In the genomic region with DNA sequence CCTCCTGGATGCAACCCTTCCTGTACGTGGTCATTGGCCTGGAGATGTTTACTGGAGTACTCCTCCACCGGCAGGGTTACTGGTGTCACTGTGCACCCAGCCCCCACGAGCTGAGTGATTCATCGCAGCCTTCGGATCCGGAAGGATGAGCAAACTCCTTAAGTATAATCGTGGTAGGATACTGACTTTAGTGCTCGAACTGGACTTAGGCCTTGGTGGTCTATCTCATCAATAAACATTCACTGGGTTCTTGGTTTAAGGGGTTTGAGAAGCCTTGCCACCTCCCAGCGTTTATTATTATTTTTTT, we compare ENCODE assay signal across 8 cellular contexts.
DNase-seq lines count a peak whose midpoint lies in the region; ATAC-seq and TF ChIP-seq lines count a peak whose summit lies in the region.
"Not testable (repeated sequence)": the region's sequence is repeated elsewhere in the genome, so short reads cannot be mapped to it uniquely, and the experiment has no call there.

No MANE protein-coding gene starts in this region.

- not testable (repeated sequence) for H3F3A ChIP-seq in GM23248 (ENCODE audit: insufficient read depth)

- not testable (repeated sequence) for ATAC-seq in T-helper 17 cell
- ATAC-seq in activated naive CD8-positive, alpha-beta T cell treated with anti-CD3 and anti-CD28 coated beads, Interleukin-2, amount 50 U/mL, for 24 hours: peak; percentile 40

- not testable (repeated sequence) for H3K9ac ChIP-seq in GM23248

- not testable (repeated sequence) for H3K27ac ChIP-seq in GM23248

- H3K4me3 ChIP-seq in GM23248: not testable (repeated sequence)
- H3K4me3 ChIP-seq in epithelial cell of proximal tubule (ENCODE audit: low read depth, low read length) (peak overlapping the region; percentile 60), retinal pigment epithelial cell (ENCODE audit: low read length) (peak overlapping the region; percentile 67)

- not testable (repeated sequence) for H2AFZ ChIP-seq in GM23248

- H3K79me2 ChIP-seq in GM23248 (ENCODE audit: insufficient read depth): not testable (repeated sequence)

- peak overlapping the region; percentile 61 for H3K4me2 ChIP-seq in GM23248 (ENCODE audit: unreplicated experiment)

- DNase-seq in AG20443 (ENCODE audit: low spot score) (peak; percentile 17), GM23248 (peak; percentile 28), LHCN-M2 (ENCODE audit: low read depth) (peak; percentile 5), epithelial cell of proximal tubule (ENCODE audit: low read depth) (peak; percentile 26), left kidney (ENCODE audit: low read depth, low spot score) (peak; percentile 34)
- DNase-seq in T-helper 17 cell; activated naive CD8-positive, alpha-beta T cell treated with anti-CD3 and anti-CD28 coated beads, Interleukin-2, amount 50 U/mL, for 24 hours; retinal pigment epithelial cell (ENCODE audit: low read depth): not testable (repeated sequence)

- not testable (repeated sequence) for H3K36me3 ChIP-seq in GM23248 (ENCODE audit: low read depth)

- H3K27me3 ChIP-seq in GM23248 (replicated peaks; ENCODE audit: insufficient read depth): peaks cover 12% of the 10 kb centered on the region; the same call in 1 of the 2 replicates

- not testable (repeated sequence) for H3K27ac Mint-ChIP-seq in T-helper 17 cell
- H3K27ac Mint-ChIP-seq in activated naive CD8-positive, alpha-beta T cell treated with anti-CD3 and anti-CD28 coated beads, Interleukin-2, amount 50 U/mL, for 24 hours: peak overlapping the region; percentile 10

- not testable (repeated sequence) for H3K9me3 Mint-ChIP-seq in activated naive CD8-positive, alpha-beta T cell treated with anti-CD3 and anti-CD28 coated beads, Interleukin-2, amount 50 U/mL, for 24 hours

- H3K27me3 Mint-ChIP-seq in T-helper 17 cell: peaks cover 65% of the 10 kb centered on the region
- peaks cover 63% of the 10 kb centered on the region for H3K27me3 Mint-ChIP-seq in activated naive CD8-positive, alpha-beta T cell treated with anti-CD3 and anti-CD28 coated beads, Interleukin-2, amount 50 U/mL, for 24 hours

- H3K9me2 ChIP-seq in GM23248 (ENCODE audit: insufficient read depth): not testable (repeated sequence)

- not testable (repeated sequence) for H4K20me1 ChIP-seq in GM23248 (ENCODE audit: insufficient read depth)

- not testable (repeated sequence) for H3K36me3 Mint-ChIP-seq in T-helper 17 cell (ENCODE audit: low read depth); activated naive CD8-positive, alpha-beta T cell treated with anti-CD3 and anti-CD28 coated beads, Interleukin-2, amount 50 U/mL, for 24 hours (ENCODE audit: low read depth)

- not testable (repeated sequence) for H3K4me1 ChIP-seq in GM23248 (ENCODE audit: insufficient read depth)

- H3K4me3 Mint-ChIP-seq in T-helper 17 cell: peak overlapping the region; percentile 87
- H3K4me3 Mint-ChIP-seq in activated naive CD8-positive, alpha-beta T cell treated with anti-CD3 and anti-CD28 coated beads, Interleukin-2, amount 50 U/mL, for 24 hours: peak overlapping the region; percentile 70

- not testable (repeated sequence) for TF ChIP-seq CTCF in epithelial cell of proximal tubule (conservative IDR thresholded peaks at IDR 0.05; ENCODE audit: low read depth, low read length); retinal pigment epithelial cell (conservative IDR thresholded peaks at IDR 0.05; ENCODE audit: low read depth, low read length)

- in situ Hi-C loops in GM23248 (cut with MboI): not testable (repeated sequence)

- not testable (repeated sequence) for H3K9me3 ChIP-seq in GM23248 (ENCODE audit: low read depth); T-helper 17 cell (ENCODE audit: control insufficient read depth, low read length, poor library complexity, severe bottlenecking)

- WGBS in GM23248 (ENCODE audit: low coverage in 1 of 2, low lambda C conversion rate in 2 of 2, missing lambda C conversion rate in 2 of 2), 2 experiments: 37 to 42% methylated on average over 9 of the region's 9 CpGs

- peaks cover 11% of the 10 kb centered on the region for H3K4me1 Mint-ChIP-seq in T-helper 17 cell
- H3K4me1 Mint-ChIP-seq in activated naive CD8-positive, alpha-beta T cell treated with anti-CD3 and anti-CD28 coated beads, Interleukin-2, amount 50 U/mL, for 24 hours: peaks cover 13% of the 10 kb centered on the region
